Comparison of ENCODE assay signal across 7 cellular contexts in the genomic region with DNA sequence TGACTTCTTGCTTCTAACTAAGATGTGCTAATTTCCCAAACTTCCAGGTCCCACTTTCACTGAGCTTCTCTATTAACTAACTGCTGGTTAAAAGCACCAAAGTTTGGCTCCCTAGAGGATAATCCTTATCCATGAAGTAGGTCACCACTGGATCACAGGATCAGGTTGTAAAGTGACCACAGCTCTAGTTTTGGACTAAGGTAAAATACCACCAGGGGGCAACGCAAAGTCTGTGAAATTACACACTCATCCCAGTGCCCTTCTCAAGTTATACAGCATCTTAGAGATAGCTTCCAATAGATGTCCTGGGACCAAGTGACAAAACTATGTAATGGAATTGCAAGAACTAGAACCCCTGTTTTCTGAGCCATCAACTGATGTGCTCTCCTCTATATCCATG.
A peak's percentile ranks its signal among the peaks of the same experiment; 100 is the strongest.
DNase-seq lines count a peak whose midpoint lies in the region; ATAC-seq and TF ChIP-seq lines count a peak whose summit lies in the region.

No MANE protein-coding gene starts in this region.

- H3K4me1 Mint-ChIP-seq in chondrocyte (ENCODE audit: low read depth) (no peaks in the 10 kb centered on the region), neural crest cell (no peaks in the 10 kb centered on the region)
- peaks cover 12% of the 10 kb centered on the region for H3K4me1 Mint-ChIP-seq in CD8-positive, alpha-beta T cell (ENCODE audit: low read depth)

- no peak overlapping the region for H3K4me3 ChIP-seq in CD8-positive, alpha-beta T cell (ENCODE audit: low read depth, low read length)

- H3K27ac ChIP-seq in CD8-positive, alpha-beta T cell (ENCODE audit: low read depth, low read length), result no peak overlapping the region

- POLR2A ChIA-PET in CD8-positive, alpha-beta T cell (lab: Charles Lee), result no interaction called here

- no peaks in the 10 kb centered on the region for H3K4me1 ChIP-seq in CD8-positive, alpha-beta T cell (ENCODE audit: insufficient read depth, low read length)

- TF ChIP-seq CTCF in chondrocyte (IDR thresholded peaks at IDR 0.05) (peak; percentile 70), neural crest cell (conservative IDR thresholded peaks at IDR 0.05) (peak; percentile 54)
- no peak for TF ChIP-seq CTCF in CD8-positive, alpha-beta T cell (IDR thresholded peaks at IDR 0.05)

- no peaks in the 10 kb centered on the region for H3K36me3 ChIP-seq in CD8-positive, alpha-beta T cell (ENCODE audit: insufficient read depth, low read length)

- no peak for ATAC-seq in CD8-positive, alpha-beta T cell

- in situ Hi-C loops in KBM-7 (cut with MboI; ENCODE audit: low pct_unique_long_range_greater_than_20kb, low sequenced_read_pairs), result no loop called here

- DNase-seq in EL (peak; percentile 41), KBM-7 (peak; percentile 41), chondrocyte (ENCODE audit: low spot score) (no peak), neural crest cell (ENCODE audit: low read depth, low spot score) (peak; percentile 3), NCI-H2227 (lab: John Stamatoyannopoulos, UW; ENCODE audit: unreplicated experiment) (no peak), NCI-H510A treated with DMSO at 0.1 percent for 48 hours (lab: John Stamatoyannopoulos, UW) (no peak)
- DNase-seq in CD8-positive, alpha-beta T cell, result no peak

- H3K27ac Mint-ChIP-seq in chondrocyte (ENCODE audit: unreplicated experiment) (no peak overlapping the region), neural crest cell (ENCODE audit: unreplicated experiment) (no peak overlapping the region)
- H3K27ac Mint-ChIP-seq in CD8-positive, alpha-beta T cell, result no peak overlapping the region

- H3K27me3 ChIP-seq in CD8-positive, alpha-beta T cell (ENCODE audit: insufficient read depth, low read length), result no peaks in the 10 kb centered on the region

- H3K9me3 ChIP-seq in CD8-positive, alpha-beta T cell (ENCODE audit: low read length), result no peaks in the 10 kb centered on the region

- H3K36me3 Mint-ChIP-seq in chondrocyte (ENCODE audit: low read depth) (peaks cover 7% of the 10 kb centered on the region), neural crest cell (ENCODE audit: low read depth) (peaks cover 10% of the 10 kb centered on the region)
- peaks cover 47% of the 10 kb centered on the region for H3K36me3 Mint-ChIP-seq in CD8-positive, alpha-beta T cell

- intact Hi-C loops in CD8-positive, alpha-beta T cell (cut with DNase I, micrococcal nuclease), result no loop called here

- H3K4me3 Mint-ChIP-seq in chondrocyte (ENCODE audit: unreplicated experiment) (no peak overlapping the region), neural crest cell (no peak overlapping the region)
- no peak overlapping the region for H3K4me3 Mint-ChIP-seq in CD8-positive, alpha-beta T cell

- H3K9me3 Mint-ChIP-seq in chondrocyte (ENCODE audit: low read depth) (peaks cover 6% of the 10 kb centered on the region), neural crest cell (peaks cover 9% of the 10 kb centered on the region)
- peaks cover 5% of the 10 kb centered on the region for H3K9me3 Mint-ChIP-seq in CD8-positive, alpha-beta T cell

- CTCF ChIA-PET in CD8-positive, alpha-beta T cell (lab: Charles Lee), result interaction anchor here (1.0 to 1.7 kb wide), 6 partner anchors 14 to 286 kb away, joined by 3 to 7 read pairs (median 3); no protein-coding TSS in a partner anchor

- no peaks in the 10 kb centered on the region for H3K27me3 Mint-ChIP-seq in chondrocyte (ENCODE audit: low read depth)
- H3K27me3 Mint-ChIP-seq in neural crest cell (ENCODE audit: low read depth), result no peaks in the 10 kb centered on the region
- no peaks in the 10 kb centered on the region for H3K27me3 Mint-ChIP-seq in CD8-positive, alpha-beta T cell (ENCODE audit: low read depth)

Comparison
In these comparisons a context has a peak if more than half of its experiments do, and no peak if none do; other contexts are left out.
1. DNase-seq: peak in EL (single experiment), KBM-7 (single experiment) and neural crest cell (single experiment); none in chondrocyte (single experiment), NCI-H2227 (single experiment), NCI-H510A treated with DMSO at 0.1 percent for 48 hours (single experiment) and CD8-positive, alpha-beta T cell (0 of 7).